9 cellular contexts compared by ENCODE assay signal in the genomic region with DNA sequence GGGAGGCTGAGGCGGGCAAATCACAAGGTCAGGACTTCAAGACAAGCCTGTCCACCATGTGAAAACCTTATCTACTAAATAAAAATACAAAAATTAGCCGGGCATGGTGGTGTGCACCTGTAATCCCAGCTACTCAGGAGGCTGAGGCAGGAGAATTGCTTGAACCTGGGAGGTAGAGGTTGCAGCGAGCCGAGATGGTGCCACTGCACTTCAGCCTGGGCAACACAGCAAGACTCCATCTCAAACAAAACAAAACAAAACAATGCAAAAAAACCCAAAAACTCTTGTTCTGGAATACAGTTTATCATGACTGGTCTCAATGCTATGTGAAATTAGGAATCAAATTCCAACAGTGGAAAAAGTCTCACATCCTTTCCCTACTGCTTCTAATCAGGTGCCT. TPM values are rescaled to one million over a fixed set of nuclear protein-coding genes. Genes with fewer than 3 reads are reported as not detected.
"Had no signal": no experiment of that assay in that cellular context is flagged by ENCODE, and none has a peak within 500 bp of the region (broad histone marks: within the 10 kb centered on the region; RNA-seq: fewer than 3 reads in every experiment).

No MANE protein-coding gene starts in this region.

RNA-seq across cellular contexts. Expression of a gene that starts 54.2 kb away (rescaled TPM):
- total RNA-seq: colonic mucosa; dermis microvascular lymphatic vessel endothelial cell; esophagus squamous epithelium; gastrocnemius medialis; glomerular endothelial cell; mononuclear cell; mucosa of gallbladder; naive thymus-derived CD4-positive, alpha-beta T cell had no signal
- polyA plus RNA-seq: keratinocyte; naive thymus-derived CD4-positive, alpha-beta T cell had no signal
